Comparison of ENCODE assay signal across 15 cellular contexts in genomic region chr13:42119875-42120274, GRCh38.
DNase-seq lines count a peak whose midpoint lies in the region; ATAC-seq lines count a peak whose summit lies in the region.
"Had no signal": no experiment of that assay in that cellular context is flagged by ENCODE, and none has a peak within 500 bp of the region (broad histone marks: within the 10 kb centered on the region; RNA-seq: fewer than 3 reads in every experiment).

No MANE protein-coding gene starts in this region.

- POLR2A ChIA-PET in naive thymus-derived CD8-positive, alpha-beta T cell (lab: Charles Lee): interaction anchor here (0.6 kb wide), 1 partner anchor 31 kb away, joined by 3 read pairs; no protein-coding TSS in a partner anchor

- no peaks in the 10 kb centered on the region for H3K9me3 Mint-ChIP-seq in naive thymus-derived CD8-positive, alpha-beta T cell
- H3K9me3 Mint-ChIP-seq: activated naive CD4-positive, alpha-beta T cell treated with anti-CD3 and anti-CD28 coated beads for 36 hours had no signal

- H3K27me3 Mint-ChIP-seq in naive thymus-derived CD8-positive, alpha-beta T cell: no peaks in the 10 kb centered on the region

- peak; percentile 80 for ATAC-seq in GM21786 (IDR thresholded peaks at IDR 0.05; ENCODE audit: unreplicated experiment)
- no peak for ATAC-seq in naive thymus-derived CD8-positive, alpha-beta T cell

- H3K36me3 Mint-ChIP-seq in naive thymus-derived CD8-positive, alpha-beta T cell: peaks cover 0 to 6% (median 3%) of the 10 kb centered on the region in 3 donors

- no peaks in the 10 kb centered on the region for H3K4me1 Mint-ChIP-seq in naive thymus-derived CD8-positive, alpha-beta T cell

- DNase-seq in NCI-H2107 treated with DMSO at 0.1 percent for 48 hours (lab: John Stamatoyannopoulos, UW; ENCODE audit: unreplicated experiment): peak; percentile 8
- DNase-seq in NCI-H2107 (lab: John Stamatoyannopoulos, UW): no peak
- peak; percentile 38 for DNase-seq in M059J (ENCODE audit: low read depth)
- DNase-seq in renal cortical epithelial cell (ENCODE audit: low read depth): peak; percentile 82
- DNase-seq in pons (ENCODE audit: low spot score): no peak
- no peak for DNase-seq in T-helper 1 cell
- no peak for DNase-seq in naive thymus-derived CD8-positive, alpha-beta T cell
- DNase-seq: 8988T; activated naive CD4-positive, alpha-beta T cell treated with anti-CD3 and anti-CD28 coated beads for 36 hours; C1 segment of cervical spinal cord; kidney; RPMI8226; stimulated activated naive CD4-positive, alpha-beta T cell; transverse colon had no signal

- H3K27ac Mint-ChIP-seq in naive thymus-derived CD8-positive, alpha-beta T cell: no peak overlapping the region
- H3K27ac Mint-ChIP-seq: activated naive CD4-positive, alpha-beta T cell treated with anti-CD3 and anti-CD28 coated beads for 36 hours had no signal

- H3K4me3 Mint-ChIP-seq in naive thymus-derived CD8-positive, alpha-beta T cell: no peak overlapping the region
- H3K4me3 Mint-ChIP-seq: activated naive CD4-positive, alpha-beta T cell treated with anti-CD3 and anti-CD28 coated beads for 36 hours had no signal

Comparison
In these comparisons a context has a peak if more than half of its experiments do, and no peak if none do; other contexts are left out.
1. DNase-seq: peak in NCI-H2107 treated with DMSO at 0.1 percent for 48 hours (single experiment), M059J (single experiment) and renal cortical epithelial cell (single experiment); none in NCI-H2107 (single experiment), pons (single experiment), T-helper 1 cell (0 of 5) and naive thymus-derived CD8-positive, alpha-beta T cell (0 of 10).